22 cellular contexts compared by ENCODE assay signal in genomic region chr14:54537651-54538050, GRCh38. TPM values are rescaled to one million over a fixed set of nuclear protein-coding genes. Genes with fewer than 3 reads are reported as not detected.
DNase-seq lines count a peak whose midpoint lies in the region; ATAC-seq, FAIRE-seq and TF ChIP-seq lines count a peak whose summit lies in the region.
"Had no signal": no experiment of that assay in that cellular context is flagged by ENCODE, and none has a peak within 500 bp of the region (broad histone marks: within the 10 kb centered on the region; RNA-seq: fewer than 3 reads in every experiment).

No MANE protein-coding gene starts in this region.

- H3K79me2 ChIP-seq in HepG2 (ENCODE audit: insufficient read depth, low read length), result no peaks in the 10 kb centered on the region

- H3K9me3 ChIP-seq in HepG2 (ENCODE audit: low read length), result no peaks in the 10 kb centered on the region
- no peaks in the 10 kb centered on the region for H3K9me3 ChIP-seq in testis
- H3K9me3 ChIP-seq: SJSA1 had no signal

- ATAC-seq in HepG2, result peak; percentile 67
- ATAC-seq: GM23338 had no signal

- TF ChIP-seq EP300 in HepG2 (IDR thresholded peaks at IDR 0.05; ENCODE audit: low read depth in 2 of 2, low read length in 2 of 2) (peak in 1 of 2 experiments; percentile 67; a peak in 2 of 4 replicates), HepG2 (CRISPR knock-in tag; IDR thresholded peaks at IDR 0.05; ENCODE audit: borderline replicate concordance) (no peak)

- H3K27me3 Mint-ChIP-seq in activated CD4-positive, alpha-beta T cell treated with anti-CD3 and anti-CD28 coated beads, Interleukin-2, amount 10 ng/mL, durations not matched to agents 24 days and 14 days, result no peaks in the 10 kb centered on the region
- H3K27me3 Mint-ChIP-seq: CD4-positive, CD25-positive, alpha-beta regulatory T cell had no signal

- no peaks in the 10 kb centered on the region for H3K9me3 Mint-ChIP-seq in activated CD4-positive, alpha-beta T cell treated with anti-CD3 and anti-CD28 coated beads, Interleukin-2, amount 10 ng/mL, durations not matched to agents 24 days and 14 days
- H3K9me3 Mint-ChIP-seq: GM23338, H9 had no signal

- POLR2A ChIA-PET in HepG2 (lab: Yijun Ruan, JAX), result interaction anchor here (0.7 to 1.6 kb wide), 7 partner anchors 13 to 105 kb away, joined by 3 to 9 read pairs (median 4); partner anchors contain the start of gene CGRRF1

- H3K4me2 ChIP-seq in HepG2 (ENCODE audit: low read depth, low read length), result no peak overlapping the region; the same call in 1 of the 2 replicates
- H3K4me2 ChIP-seq: GM23338, PC-9 had no signal

- CTCF ChIA-PET in HepG2 (lab: Yijun Ruan, JAX; ENCODE audit: low intra/inter-chr PET ratio, low total read pairs), result no interaction called here

- TF ChIP-seq RAD21 in HepG2 (CRISPR knock-in tag; IDR thresholded peaks at IDR 0.05), result no peak

- DNase-seq in DMS53 treated with DMSO at 0.1 percent for 48 hours (lab: John Stamatoyannopoulos, UW; ENCODE audit: unreplicated experiment), result peak; percentile 38
- DNase-seq in HepG2 (ENCODE audit: low spot score), result peak; percentile 79
- no peak for DNase-seq in activated CD4-positive, alpha-beta T cell treated with anti-CD3 and anti-CD28 coated beads, Interleukin-2, amount 10 ng/mL, durations not matched to agents 24 days and 14 days
- no peak for DNase-seq in testis
- DNase-seq in activated CD4-positive, alpha-beta T cell treated with anti-CD3 and anti-CD28 coated beads for 4 hours, result no peak
- no peak for DNase-seq in stimulated activated CD4-positive, alpha-beta T cell treated with anti-CD3 and anti-CD28 coated beads, Interleukin-15, amount 100 ng/mL, for 24 hours
- DNase-seq: ACHN; CD4-positive, CD25-positive, alpha-beta regulatory T cell; DMS153; H9; MV-4-11; NCI-H1105 treated with DMSO at 0.1 percent for 48 hours; NCI-H1694; NCI-H2081; NCI-H2227 treated with DMSO at 0.1 percent for 48 hours; NCI-H526 treated with DMSO at 0.1 percent for 48 hours; PC-9; Right ventricle myocardium superior; RPMI8226 had no signal

- H3K4me3 ChIP-seq in HepG2 (replicated peaks in 1 of 3; ENCODE audit: insufficient read depth in 1 of 3, low read depth in 2 of 3, low read length in 3 of 3) (peak overlapping the region in 1 of 3 experiments; percentile 2; a peak in 1 of 6 replicates), testis (no peak overlapping the region)
- H3K4me3 ChIP-seq: GM23338, PC-9, SJSA1 had no signal

- H3K4me1 ChIP-seq in HepG2 (ENCODE audit: insufficient read depth, low read length) (peaks cover 31% of the 10 kb centered on the region), testis (no peaks in the 10 kb centered on the region)
- H3K4me1 ChIP-seq: SJSA1 had no signal

- intact Hi-C loops in HepG2 (cut with micrococcal nuclease; ENCODE audit: unreplicated experiment), result loop anchor here (1.0 kb wide), 1 partner anchor 18 kb away; no protein-coding TSS in a partner anchor
- intact Hi-C loops in activated CD4-positive, alpha-beta T cell treated with anti-CD3 and anti-CD28 coated beads, Interleukin-2, amount 10 ng/mL, durations not matched to agents 24 days and 14 days (cut with micrococcal nuclease), result no loop called here
- intact Hi-C loops in testis (cut with DNase I; ENCODE audit: low total_unique reads), result no loop called here

- peaks cover 4% of the 10 kb centered on the region for H3K4me1 Mint-ChIP-seq in activated CD4-positive, alpha-beta T cell treated with anti-CD3 and anti-CD28 coated beads, Interleukin-2, amount 10 ng/mL, durations not matched to agents 24 days and 14 days

- no peaks in the 10 kb centered on the region; a peak in 1 of 5 replicates for H3K36me3 ChIP-seq in HepG2 (replicated peaks in 1 of 2; ENCODE audit: control insufficient read depth in 1 of 2, insufficient read depth in 2 of 2, low read length in 2 of 2)
- H3K36me3 ChIP-seq in testis (ENCODE audit: low read depth, missing control alignments), result no peaks in the 10 kb centered on the region

- in situ Hi-C loops in HepG2 (cut with HindIII; ENCODE audit: extremely low pct_ligation_motif_present, low pct_unique_long_range_greater_than_20kb), result no loop called here

- peaks cover 6% of the 10 kb centered on the region for H3K36me3 Mint-ChIP-seq in activated CD4-positive, alpha-beta T cell treated with anti-CD3 and anti-CD28 coated beads, Interleukin-2, amount 10 ng/mL, durations not matched to agents 24 days and 14 days (ENCODE audit: low read depth)

- BruUV-seq in HepG2 (replicated peaks; lab: Mats Ljungman, UMichigan), result no TSS peak

- no peak overlapping the region for H3K27ac Mint-ChIP-seq in activated CD4-positive, alpha-beta T cell treated with anti-CD3 and anti-CD28 coated beads, Interleukin-2, amount 10 ng/mL, durations not matched to agents 24 days and 14 days
- H3K27ac Mint-ChIP-seq: CD4-positive, CD25-positive, alpha-beta regulatory T cell; GM23338; H9 had no signal

- TF ChIP-seq POLR2A in HepG2 (IDR thresholded peaks at IDR 0.05; ENCODE audit: insufficient read depth in 1 of 2, low read depth in 2 of 2, low read length in 2 of 2), result no peak
- no peak for TF ChIP-seq POLR2A in testis (IDR thresholded peaks at IDR 0.05)

- FAIRE-seq in HepG2 (lab: Jason Lieb, UNC), result no peak

- no peak overlapping the region for H3K4me3 Mint-ChIP-seq in activated CD4-positive, alpha-beta T cell treated with anti-CD3 and anti-CD28 coated beads, Interleukin-2, amount 10 ng/mL, durations not matched to agents 24 days and 14 days
- H3K4me3 Mint-ChIP-seq: CD4-positive, CD25-positive, alpha-beta regulatory T cell; GM23338; H9 had no signal

- H3K9ac ChIP-seq in HepG2 (ENCODE audit: insufficient read depth, low read depth, low read length), result no peak overlapping the region

- TF ChIP-seq CTCF in VCaP (conservative IDR thresholded peaks at IDR 0.05), result no peak
- no peak for TF ChIP-seq CTCF in HepG2 (CRISPR knock-in tag; IDR thresholded peaks at IDR 0.05)
- no peak for TF ChIP-seq CTCF in testis (IDR thresholded peaks at IDR 0.05)

- peak overlapping the region; percentile 94 for H3K27ac ChIP-seq in VCaP
- H3K27ac ChIP-seq in HepG2 (ENCODE audit: extremely low read length, insufficient read depth, low read length), result peak overlapping the region; percentile 62
- no peak overlapping the region for H3K27ac ChIP-seq in testis
- H3K27ac ChIP-seq: PC-9, SJSA1 had no signal

- H4K20me1 ChIP-seq in HepG2 (ENCODE audit: insufficient read depth, low read length), result no peaks in the 10 kb centered on the region

- no peak overlapping the region for H2AFZ ChIP-seq in HepG2 (ENCODE audit: low read length)
- H2AFZ ChIP-seq: GM23338, PC-9 had no signal

- WGBS in HepG2 (ENCODE audit: low lambda C conversion rate), result 0% methylated on average over 2 of the region's 2 CpGs
- WGBS in testis, 2 donors, result 74 to 90% methylated on average over 2 of the region's 2 CpGs

- H3K27me3 ChIP-seq in HepG2 (ENCODE audit: control insufficient read depth in 1 of 2, insufficient read depth in 2 of 2, low read length in 2 of 2) (no peaks in the 10 kb centered on the region), testis (no peaks in the 10 kb centered on the region)
- H3K27me3 ChIP-seq: SJSA1 had no signal

RNA-seq across cellular contexts. Expression of gene CGRRF1, which starts 27.9 kb away (rescaled TPM):
- total RNA-seq in HepG2 (2016; rRNA removed; fragmentation: Illumina TruSeq; extraction: Trizol) (13.3 and 18.2 TPM in 2 replicates), testis (10 to 100 TPM; 29.4 to 31.4 TPM)
- total RNA-seq in HepG2 (2016; cell fraction: cytosol; rRNA removed; fragmentation: Illumina TruSeq; extraction: Trizol; ENCODE audit: low read depth), result 11.9 and 12.4 TPM in 2 replicates
- 10.9 and 19.9 TPM in 2 replicates for total RNA-seq in HepG2 (2016; cell fraction: insoluble cytoplasmic fraction; rRNA removed; fragmentation: Illumina TruSeq; extraction: Trizol)
- 18.6 and 21.2 TPM in 2 replicates for total RNA-seq in HepG2 (2016; cell fraction: membrane; rRNA removed; fragmentation: Illumina TruSeq; extraction: Trizol)
- total RNA-seq in HepG2 (2016; cell fraction: nucleus; rRNA removed; fragmentation: Illumina TruSeq; extraction: Trizol), result 22.0 and 22.6 TPM in 2 replicates
- polyA plus RNA-seq in HepG2 (2011; rRNA removed) (11.3 and 16.8 TPM in 2 replicates), testis (ENCODE audit: insufficient read depth, low read depth, low replicate concordance) (79.6 TPM)
- polyA plus RNA-seq in HepG2 (2011; cell fraction: cytosol; rRNA removed), result 3.9 and 6.0 TPM in 2 replicates
- 6.8 and 7.7 TPM in 2 replicates for polyA plus RNA-seq in HepG2 (2011; cell fraction: nucleus; rRNA removed)
- polyA plus RNA-seq in HepG2 (2012), result 16.4 and 16.6 TPM in 2 replicates
- polyA plus RNA-seq in HepG2 (2016; cell fraction: cytosol; fragmentation: Illumina TruSeq; extraction: Trizol; ENCODE audit: low read depth), result 13.1 and 14.1 TPM in 2 replicates
- polyA plus RNA-seq in HepG2 (2016; cell fraction: insoluble cytoplasmic fraction; fragmentation: Illumina TruSeq; extraction: Trizol; ENCODE audit: low read depth), result 11.8 and 12.8 TPM in 2 replicates
- polyA plus RNA-seq in HepG2 (2016; cell fraction: membrane; fragmentation: Illumina TruSeq; extraction: Trizol; ENCODE audit: low read depth), result 15.1 and 15.3 TPM in 2 replicates
- 25.5 and 30.7 TPM in 2 replicates for polyA plus RNA-seq in HepG2 (2016; cell fraction: nucleus; fragmentation: Illumina TruSeq; extraction: Trizol; ENCODE audit: insufficient read depth, low read depth)
- 5.3 and 5.7 TPM in 2 replicates for polyA minus RNA-seq in HepG2 (2011; rRNA and poly(A)+ RNA removed; ENCODE audit: low replicate concordance)
- 5.4 and 7.5 TPM in 2 replicates for polyA minus RNA-seq in HepG2 (2011; cell fraction: cytosol; rRNA and poly(A)+ RNA removed)
- 14.0 and 21.4 TPM in 2 replicates for polyA minus RNA-seq in HepG2 (2011; cell fraction: nucleus; rRNA and poly(A)+ RNA removed)
- total RNA-seq in activated CD4-positive, alpha-beta T cell treated with anti-CD3 and anti-CD28 coated beads, Interleukin-2, amount 10 ng/mL, durations not matched to agents 24 days and 14 days, result 7.8 and 11.9 TPM in 2 replicates

RNA-seq across cellular contexts. Expression of gene SAMD4A, which starts 29.3 kb away (rescaled TPM):
- total RNA-seq in HepG2 (2016; rRNA removed; fragmentation: Illumina TruSeq; extraction: Trizol) (6.9 and 13.0 TPM in 2 replicates), testis (100 to 1,000 TPM; 103 to 259 TPM)
- total RNA-seq in HepG2 (2016; cell fraction: cytosol; rRNA removed; fragmentation: Illumina TruSeq; extraction: Trizol; ENCODE audit: low read depth), result 38.3 and 41.9 TPM in 2 replicates
- total RNA-seq in HepG2 (2016; cell fraction: insoluble cytoplasmic fraction; rRNA removed; fragmentation: Illumina TruSeq; extraction: Trizol), result 6.5 and 11.9 TPM in 2 replicates
- 12.3 and 13.3 TPM in 2 replicates for total RNA-seq in HepG2 (2016; cell fraction: membrane; rRNA removed; fragmentation: Illumina TruSeq; extraction: Trizol)
- 24.4 and 25.8 TPM in 2 replicates for total RNA-seq in HepG2 (2016; cell fraction: nucleus; rRNA removed; fragmentation: Illumina TruSeq; extraction: Trizol)
- polyA plus RNA-seq in HepG2 (2011; rRNA removed) (11.7 and 11.8 TPM in 2 replicates), testis (ENCODE audit: insufficient read depth, low read depth, low replicate concordance) (369 TPM)
- polyA plus RNA-seq in HepG2 (2011; cell fraction: cytosol; rRNA removed), result 4.9 and 6.1 TPM in 2 replicates
- polyA plus RNA-seq in HepG2 (2011; cell fraction: nucleus; rRNA removed), result 89.4 and 113 TPM in 2 replicates
- polyA plus RNA-seq in HepG2 (2012), result 22.3 and 23.9 TPM in 2 replicates
- 1.5 and 1.9 TPM in 2 replicates for polyA plus RNA-seq in HepG2 (2016; cell fraction: cytosol; fragmentation: Illumina TruSeq; extraction: Trizol; ENCODE audit: low read depth)
- 5.1 and 6.3 TPM in 2 replicates for polyA plus RNA-seq in HepG2 (2016; cell fraction: insoluble cytoplasmic fraction; fragmentation: Illumina TruSeq; extraction: Trizol; ENCODE audit: low read depth)
- 3.2 and 3.3 TPM in 2 replicates for polyA plus RNA-seq in HepG2 (2016; cell fraction: membrane; fragmentation: Illumina TruSeq; extraction: Trizol; ENCODE audit: low read depth)
- polyA plus RNA-seq in HepG2 (2016; cell fraction: nucleus; fragmentation: Illumina TruSeq; extraction: Trizol; ENCODE audit: insufficient read depth, low read depth), result 31.5 and 34.6 TPM in 2 replicates
- polyA minus RNA-seq in HepG2 (2011; rRNA and poly(A)+ RNA removed; ENCODE audit: low replicate concordance), result 3.0 and 40.6 TPM in 2 replicates
- polyA minus RNA-seq in HepG2 (2011; cell fraction: cytosol; rRNA and poly(A)+ RNA removed), result 26.1 and 26.2 TPM in 2 replicates
- polyA minus RNA-seq in HepG2 (2011; cell fraction: nucleus; rRNA and poly(A)+ RNA removed), result 112 and 120 TPM in 2 replicates
- 4.6 and 5.7 TPM in 2 replicates for total RNA-seq in activated CD4-positive, alpha-beta T cell treated with anti-CD3 and anti-CD28 coated beads, Interleukin-2, amount 10 ng/mL, durations not matched to agents 24 days and 14 days

RNA-seq across cellular contexts. Expression of gene GMFB, which starts 48.9 kb away (rescaled TPM):
- total RNA-seq in HepG2 (2016; rRNA removed; fragmentation: Illumina TruSeq; extraction: Trizol) (68.2 and 103 TPM in 2 replicates), testis (10 to 100 TPM; 32.3 to 43.6 TPM)
- total RNA-seq in HepG2 (2016; cell fraction: cytosol; rRNA removed; fragmentation: Illumina TruSeq; extraction: Trizol; ENCODE audit: low read depth), result 10.0 and 15.2 TPM in 2 replicates
- total RNA-seq in HepG2 (2016; cell fraction: insoluble cytoplasmic fraction; rRNA removed; fragmentation: Illumina TruSeq; extraction: Trizol), result 70.0 and 128 TPM in 2 replicates
- 24.3 and 26.6 TPM in 2 replicates for total RNA-seq in HepG2 (2016; cell fraction: membrane; rRNA removed; fragmentation: Illumina TruSeq; extraction: Trizol)
- total RNA-seq in HepG2 (2016; cell fraction: nucleus; rRNA removed; fragmentation: Illumina TruSeq; extraction: Trizol), result 60.5 and 62.1 TPM in 2 replicates
- polyA plus RNA-seq in HepG2 (2011; rRNA removed) (12.9 and 17.3 TPM in 2 replicates), testis (ENCODE audit: insufficient read depth, low read depth, low replicate concordance) (19.5 TPM)
- polyA plus RNA-seq in HepG2 (2011; cell fraction: cytosol; rRNA removed), result 4.5 and 9.6 TPM in 2 replicates
- 8.7 and 12.8 TPM in 2 replicates for polyA plus RNA-seq in HepG2 (2011; cell fraction: nucleus; rRNA removed)
- 18.0 and 30.6 TPM in 2 replicates for polyA plus RNA-seq in HepG2 (2012)
- polyA plus RNA-seq in HepG2 (2016; cell fraction: cytosol; fragmentation: Illumina TruSeq; extraction: Trizol; ENCODE audit: low read depth), result 3.3 and 4.3 TPM in 2 replicates
- polyA plus RNA-seq in HepG2 (2016; cell fraction: insoluble cytoplasmic fraction; fragmentation: Illumina TruSeq; extraction: Trizol; ENCODE audit: low read depth), result 66.5 and 76.4 TPM in 2 replicates
- polyA plus RNA-seq in HepG2 (2016; cell fraction: membrane; fragmentation: Illumina TruSeq; extraction: Trizol; ENCODE audit: low read depth), result 14.4 and 17.7 TPM in 2 replicates
- polyA plus RNA-seq in HepG2 (2016; cell fraction: nucleus; fragmentation: Illumina TruSeq; extraction: Trizol; ENCODE audit: insufficient read depth, low read depth), result 48.5 and 55.3 TPM in 2 replicates
- 7.9 and 9.8 TPM in 2 replicates for polyA minus RNA-seq in HepG2 (2011; rRNA and poly(A)+ RNA removed; ENCODE audit: low replicate concordance)
- polyA minus RNA-seq in HepG2 (2011; cell fraction: cytosol; rRNA and poly(A)+ RNA removed), result 9.7 and 12.5 TPM in 2 replicates
- 54.5 and 62.3 TPM in 2 replicates for polyA minus RNA-seq in HepG2 (2011; cell fraction: nucleus; rRNA and poly(A)+ RNA removed)
- total RNA-seq in activated CD4-positive, alpha-beta T cell treated with anti-CD3 and anti-CD28 coated beads, Interleukin-2, amount 10 ng/mL, durations not matched to agents 24 days and 14 days, result 40.9 and 41.1 TPM in 2 replicates

Comparison
In these comparisons a context has a peak if more than half of its experiments do, and no peak if none do; other contexts are left out.
1. DNase-seq: peak in DMS53 treated with DMSO at 0.1 percent for 48 hours (single experiment) and HepG2 (single experiment); none in activated CD4-positive, alpha-beta T cell treated with anti-CD3 and anti-CD28 coated beads, Interleukin-2, amount 10 ng/mL, durations not matched to agents 24 days and 14 days (single experiment), testis (single experiment), activated CD4-positive, alpha-beta T cell treated with anti-CD3 and anti-CD28 coated beads for 4 hours (0 of 2) and stimulated activated CD4-positive, alpha-beta T cell treated with anti-CD3 and anti-CD28 coated beads, Interleukin-15, amount 100 ng/mL, for 24 hours (single experiment).
2. H3K27ac ChIP-seq: peak in VCaP (single experiment) and HepG2 (single experiment); none in testis (0 of 2).